Comparison of ENCODE assay signal across 8 cellular contexts in genomic region chr12:125065753-125066570, GRCh38. TPM values are rescaled to one million over a fixed set of nuclear protein-coding genes. Genes with fewer than 3 reads are reported as not detected.
DNase-seq lines count a peak whose midpoint lies in the region; ATAC-seq and TF ChIP-seq lines count a peak whose summit lies in the region.

No MANE protein-coding gene starts in this region.

- POLR2A ChIA-PET in activated B cell treated with CpG ODN at 0.5 μM for 24 hours (lab: Charles Lee) = interaction anchor here (3.8 kb wide), 1 partner anchor 17 kb away, joined by 20 read pairs; no protein-coding TSS in a partner anchor

- no peak overlapping the region for H3K27ac Mint-ChIP-seq in activated B cell treated with CpG ODN at 0.5 μM for 24 hours
- peak overlapping the region in 1 of 2 donors; percentile 74 for H3K27ac Mint-ChIP-seq in stimulated activated naive CD8-positive, alpha-beta T cell treated with anti-CD3 and anti-CD28 coated beads, Interleukin-15, amount 100 ng/mL, for 72 hours

- peak overlapping the region; percentile 81 for H3K4me3 Mint-ChIP-seq in activated B cell treated with CpG ODN at 0.5 μM for 24 hours
- H3K4me3 Mint-ChIP-seq in stimulated activated naive CD8-positive, alpha-beta T cell treated with anti-CD3 and anti-CD28 coated beads, Interleukin-15, amount 100 ng/mL, for 72 hours = peak overlapping the region; percentile 90 to 91

- ATAC-seq in GM21825 (IDR thresholded peaks at IDR 0.05; ENCODE audit: unreplicated experiment) = peak; percentile 3
- no peak for ATAC-seq in activated B cell treated with CpG ODN at 0.5 μM for 24 hours (ENCODE audit: low read depth)
- ATAC-seq in stimulated activated naive CD8-positive, alpha-beta T cell treated with anti-CD3 and anti-CD28 coated beads, Interleukin-15, amount 100 ng/mL, for 72 hours = peak; percentile 73
- no peak for ATAC-seq in GM21381 (IDR thresholded peaks at IDR 0.05; ENCODE audit: unreplicated experiment)
- no peak for ATAC-seq in HG03159 (IDR thresholded peaks at IDR 0.05; ENCODE audit: unreplicated experiment)

- H3K9me3 ChIP-seq in BE2C = no peaks in the 10 kb centered on the region

- H3K4me1 Mint-ChIP-seq in activated B cell treated with CpG ODN at 0.5 μM for 24 hours = peaks cover 14% of the 10 kb centered on the region
- H3K4me1 Mint-ChIP-seq in stimulated activated naive CD8-positive, alpha-beta T cell treated with anti-CD3 and anti-CD28 coated beads, Interleukin-15, amount 100 ng/mL, for 72 hours = peaks cover 26% of the 10 kb centered on the region

- TF ChIP-seq CTCF in BE2C (IDR thresholded peaks at IDR 0.05; ENCODE audit: low read depth, low read length) = no peak
- TF ChIP-seq CTCF in activated B cell treated with CpG ODN at 0.5 μM for 24 hours (IDR thresholded peaks at IDR 0.05) = no peak

- peaks cover 3% of the 10 kb centered on the region; the same call in 1 of the 2 replicates for H3K4me1 ChIP-seq in BE2C

- H3K4me3 ChIP-seq in BE2C (ENCODE audit: low read depth, low read length) (peak overlapping the region; percentile 86), iPS-11a (ENCODE audit: low read depth, low read length) (peak overlapping the region; percentile 79)

- intact Hi-C loops in activated B cell treated with CpG ODN at 0.5 μM for 24 hours (cut with micrococcal nuclease) = loop anchor here (1.0 kb wide), 3 partner anchors 17 to 77 kb away; partner anchors contain the start of genes BRI3BP and DHX37

- no peaks in the 10 kb centered on the region for H3K27me3 ChIP-seq in BE2C

- DNase-seq in BE2C = no peak
- DNase-seq in activated B cell treated with CpG ODN at 0.5 μM for 24 hours = no peak
- DNase-seq in stimulated activated naive CD8-positive, alpha-beta T cell treated with anti-CD3 and anti-CD28 coated beads, Interleukin-15, amount 100 ng/mL, for 72 hours = no peak
- DNase-seq in hypothalamus (lab: John Stamatoyannopoulos, UW) = no peak

- no peaks in the 10 kb centered on the region for H3K27me3 Mint-ChIP-seq in activated B cell treated with CpG ODN at 0.5 μM for 24 hours
- peaks cover 16% of the 10 kb centered on the region for H3K27me3 Mint-ChIP-seq in stimulated activated naive CD8-positive, alpha-beta T cell treated with anti-CD3 and anti-CD28 coated beads, Interleukin-15, amount 100 ng/mL, for 72 hours

- H3K9me3 Mint-ChIP-seq in activated B cell treated with CpG ODN at 0.5 μM for 24 hours = no peaks in the 10 kb centered on the region
- H3K9me3 Mint-ChIP-seq in stimulated activated naive CD8-positive, alpha-beta T cell treated with anti-CD3 and anti-CD28 coated beads, Interleukin-15, amount 100 ng/mL, for 72 hours = no peaks in the 10 kb centered on the region

- no peaks in the 10 kb centered on the region for H3K36me3 Mint-ChIP-seq in activated B cell treated with CpG ODN at 0.5 μM for 24 hours (ENCODE audit: low read depth)

- CTCF ChIA-PET in activated B cell treated with CpG ODN at 0.5 μM for 24 hours (lab: Charles Lee) = no interaction called here

- no peaks in the 10 kb centered on the region for H3K36me3 ChIP-seq in BE2C

RNA-seq across cellular contexts. Expression of gene AACS, which starts 0.7 kb away (rescaled TPM):
- polyA plus RNA-seq in BE2C (2012; ENCODE audit: insufficient read depth, insufficient read length, low read depth) = 6.1 TPM
- total RNA-seq in activated B cell treated with CpG ODN at 0.5 μM for 24 hours = 14.9 and 18.7 TPM in 2 replicates

Comparison
In these comparisons a context has a peak if more than half of its experiments do, and no peak if none do; other contexts are left out.
1. ATAC-seq: peak in GM21825 (single experiment) and stimulated activated naive CD8-positive, alpha-beta T cell treated with anti-CD3 and anti-CD28 coated beads, Interleukin-15, amount 100 ng/mL, for 72 hours (single experiment); none in activated B cell treated with CpG ODN at 0.5 μM for 24 hours (single experiment), GM21381 (single experiment) and HG03159 (single experiment).